Comparison of ENCODE assay signal across 31 cellular contexts in genomic region chr1:167071286-167071685, GRCh38. TPM values are rescaled to one million over a fixed set of nuclear protein-coding genes. Genes with fewer than 3 reads are reported as not detected.
"Had no signal": no experiment of that assay in that cellular context is flagged by ENCODE, and none has a peak within 500 bp of the region (broad histone marks: within the 10 kb centered on the region; RNA-seq: fewer than 3 reads in every experiment).

No MANE protein-coding gene starts in this region.

- H3K27ac Mint-ChIP-seq: activated B cell treated with CpG ODN at 0.5 μM for 24 hours; activated CD4-positive, alpha-beta memory T cell treated with anti-CD3 and anti-CD28 coated beads for 36 hours; activated CD4-positive, alpha-beta T cell treated with anti-CD3 and anti-CD28 coated beads, Interleukin-2, amount 10 ng/mL, durations not matched to agents 24 days and 14 days; activated naive CD4-positive, alpha-beta T cell treated with anti-CD3 and anti-CD28 coated beads, Interleukin-2, amount 10 ng/mL, durations not matched to agents 7 days and 5 days; activated naive CD4-positive, alpha-beta T cell treated with anti-CD3 and anti-CD28 coated beads, Interleukin-2, amount 50 U/mL, for 72 hours; activated naive CD8-positive, alpha-beta T cell treated with anti-CD3 and anti-CD28 coated beads, Interleukin-2, amount 10 ng/mL, durations not matched to agents 7 days and 5 days; activated T-cell treated with anti-CD3 and anti-CD28 coated beads, Interleukin-2, amount 50 U/mL, for 24 hours; activated T-cell treated with anti-CD3 and anti-CD28 coated beads, Interleukin-2, amount 50 U/mL, for 72 hours; dendritic cell treated with granulocyte-macrophage colony-stimulating factor and Interleukin-4, amounts not matched to agents 40 ng/mL and 50 ng/mL, for 4 days; T-helper 17 cell; T-helper 2 cell treated with Interferon-gamma antibody and Interleukin-4, amounts not matched to agents 5 μg/mL and 100 μg/mL, for 36 hours had no signal

- ATAC-seq: activated CD4-positive, CD25-positive, alpha-beta regulatory T cell treated with anti-CD3 and anti-CD28 coated beads, Interleukin-2, amount 50 U/mL, for 24 hours; activated naive CD4-positive, alpha-beta T cell treated with anti-CD3 and anti-CD28 coated beads, Interleukin-2, amount 50 U/mL, for 72 hours; activated T-cell treated with anti-CD3 and anti-CD28 coated beads, Interleukin-2, amount 50 U/mL, for 72 hours; foreskin keratinocyte; gastrocnemius medialis; T-helper 17 cell had no signal

- H3K36me3 Mint-ChIP-seq: activated CD4-positive, alpha-beta memory T cell treated with anti-CD3 and anti-CD28 coated beads for 36 hours; activated naive CD4-positive, alpha-beta T cell treated with anti-CD3 and anti-CD28 coated beads, Interleukin-2, amount 10 ng/mL, durations not matched to agents 7 days and 5 days; activated naive CD4-positive, alpha-beta T cell treated with anti-CD3 and anti-CD28 coated beads, Interleukin-2, amount 50 U/mL, for 72 hours; activated naive CD8-positive, alpha-beta T cell treated with anti-CD3 and anti-CD28 coated beads, Interleukin-2, amount 10 ng/mL, durations not matched to agents 7 days and 5 days had no signal

- H3K27me3 ChIP-seq: dorsolateral prefrontal cortex, esophagus muscularis mucosa, gastrocnemius medialis had no signal

- H3K4me1 ChIP-seq: foreskin keratinocyte had no signal

- H3K9me3 Mint-ChIP-seq: activated B cell treated with CpG ODN at 0.5 μM for 24 hours; activated CD4-positive, alpha-beta memory T cell treated with anti-CD3 and anti-CD28 coated beads for 36 hours; activated CD4-positive, alpha-beta T cell treated with anti-CD3 and anti-CD28 coated beads, Interleukin-2, amount 10 ng/mL, durations not matched to agents 24 days and 14 days; activated naive CD4-positive, alpha-beta T cell treated with anti-CD3 and anti-CD28 coated beads, Interleukin-2, amount 10 ng/mL, durations not matched to agents 7 days and 5 days; activated naive CD8-positive, alpha-beta T cell treated with anti-CD3 and anti-CD28 coated beads, Interleukin-2, amount 10 ng/mL, durations not matched to agents 7 days and 5 days; activated T-cell treated with anti-CD3 and anti-CD28 coated beads, Interleukin-2, amount 50 U/mL, for 24 hours; central memory CD8-positive, alpha-beta T cell; dendritic cell treated with granulocyte-macrophage colony-stimulating factor and Interleukin-4, amounts not matched to agents 40 ng/mL and 50 ng/mL, for 4 days; T-helper 2 cell treated with Interferon-gamma antibody and Interleukin-4, amounts not matched to agents 5 μg/mL and 100 μg/mL, for 36 hours had no signal

- H3K27me3 Mint-ChIP-seq: activated CD4-positive, alpha-beta memory T cell treated with anti-CD3 and anti-CD28 coated beads for 36 hours; activated CD4-positive, alpha-beta T cell treated with anti-CD3 and anti-CD28 coated beads, Interleukin-2, amount 10 ng/mL, durations not matched to agents 24 days and 14 days; activated T-cell treated with anti-CD3 and anti-CD28 coated beads, Interleukin-2, amount 50 U/mL, for 24 hours; central memory CD8-positive, alpha-beta T cell had no signal

- H3K4me3 Mint-ChIP-seq: activated B cell treated with CpG ODN at 0.5 μM for 24 hours; activated CD4-positive, alpha-beta memory T cell treated with anti-CD3 and anti-CD28 coated beads for 36 hours; activated CD4-positive, alpha-beta T cell treated with anti-CD3 and anti-CD28 coated beads, Interleukin-2, amount 10 ng/mL, durations not matched to agents 24 days and 14 days; activated naive CD4-positive, alpha-beta T cell treated with anti-CD3 and anti-CD28 coated beads, Interleukin-2, amount 10 ng/mL, durations not matched to agents 7 days and 5 days; activated naive CD8-positive, alpha-beta T cell treated with anti-CD3 and anti-CD28 coated beads, Interleukin-2, amount 10 ng/mL, durations not matched to agents 7 days and 5 days; activated T-cell treated with anti-CD3 and anti-CD28 coated beads, Interleukin-2, amount 50 U/mL, for 24 hours; activated T-cell treated with anti-CD3 and anti-CD28 coated beads, Interleukin-2, amount 50 U/mL, for 72 hours; central memory CD8-positive, alpha-beta T cell; dendritic cell treated with granulocyte-macrophage colony-stimulating factor and Interleukin-4, amounts not matched to agents 40 ng/mL and 50 ng/mL, for 4 days; T-helper 17 cell; T-helper 2 cell treated with Interferon-gamma antibody and Interleukin-4, amounts not matched to agents 5 μg/mL and 100 μg/mL, for 36 hours had no signal

- DNase-seq: activated B cell treated with CpG ODN at 0.5 μM for 24 hours; activated CD4-positive, alpha-beta memory T cell treated with anti-CD3 and anti-CD28 coated beads for 36 hours; activated CD4-positive, alpha-beta T cell treated with anti-CD3 and anti-CD28 coated beads, Interleukin-2, amount 10 ng/mL, durations not matched to agents 24 days and 14 days; activated CD8-positive, alpha-beta memory T cell treated with anti-CD3 and anti-CD28 coated beads, Interleukin-2, amount 50 U/mL, for 48 hours; activated gamma-delta T cell; activated naive CD4-positive, alpha-beta T cell; activated naive CD4-positive, alpha-beta T cell treated with anti-CD3 and anti-CD28 coated beads, Interleukin-2, amount 10 ng/mL, durations not matched to agents 7 days and 5 days; activated naive CD8-positive, alpha-beta T cell treated with anti-CD3 and anti-CD28 coated beads, Interleukin-2, amount 10 ng/mL, durations not matched to agents 7 days and 5 days; activated T-cell treated with anti-CD3 and anti-CD28 coated beads for 4 hours; activated T-cell treated with anti-CD3 and anti-CD28 coated beads, Interleukin-2, amount 50 U/mL, for 24 hours; activated T-cell treated with anti-CD3 and anti-CD28 coated beads, Interleukin-2, amount 50 U/mL, for 72 hours; anterior cingulate cortex; brain microvascular endothelial cell; dorsolateral prefrontal cortex; effector memory CD4-positive, alpha-beta T cell; erythroblast; foreskin keratinocyte; gastrocnemius medialis; T-helper 1 cell; T-helper 17 cell; T1000; WERI-Rb-1 had no signal

- H3K27ac ChIP-seq: brain microvascular endothelial cell, coronary artery, dorsolateral prefrontal cortex, esophagus muscularis mucosa, foreskin keratinocyte, gastrocnemius medialis, WERI-Rb-1 had no signal

- H3K4me3 ChIP-seq: coronary artery, dorsolateral prefrontal cortex, esophagus muscularis mucosa, gastrocnemius medialis had no signal

- H3K4me1 Mint-ChIP-seq: activated B cell treated with CpG ODN at 0.5 μM for 24 hours had no signal

- H3K9me3 ChIP-seq: esophagus muscularis mucosa, gastrocnemius medialis had no signal

- H3K36me3 ChIP-seq: brain microvascular endothelial cell, esophagus muscularis mucosa, gastrocnemius medialis, WERI-Rb-1 had no signal

RNA-seq across cellular contexts. Expression of gene GPA33, which starts 18.9 kb away (rescaled TPM):
- total RNA-seq: activated B cell treated with CpG ODN at 0.5 μM for 24 hours; activated CD4-positive, alpha-beta T cell treated with anti-CD3 and anti-CD28 coated beads, Interleukin-2, amount 10 ng/mL, durations not matched to agents 24 days and 14 days; bronchial epithelial cell; foreskin keratinocyte; glomerular endothelial cell had no signal
- polyA plus RNA-seq: foreskin keratinocyte had no signal

RNA-seq across cellular contexts. Expression of gene STYXL2, which starts 22.6 kb away (rescaled TPM):
- total RNA-seq: activated B cell treated with CpG ODN at 0.5 μM for 24 hours; activated CD4-positive, alpha-beta memory T cell treated with anti-CD3 and anti-CD28 coated beads for 36 hours; activated CD4-positive, alpha-beta T cell treated with anti-CD3 and anti-CD28 coated beads, Interleukin-2, amount 10 ng/mL, durations not matched to agents 24 days and 14 days; activated naive CD4-positive, alpha-beta T cell treated with anti-CD3 and anti-CD28 coated beads, Interleukin-2, amount 50 U/mL, for 72 hours; activated naive CD8-positive, alpha-beta T cell treated with anti-CD3 and anti-CD28 coated beads, Interleukin-2, amount 10 ng/mL, durations not matched to agents 7 days and 5 days; bronchial epithelial cell; foreskin keratinocyte; glomerular endothelial cell; T-helper 17 cell had no signal
- polyA plus RNA-seq: foreskin keratinocyte had no signal
